35 cellular contexts compared by ENCODE assay signal in the genomic region with DNA sequence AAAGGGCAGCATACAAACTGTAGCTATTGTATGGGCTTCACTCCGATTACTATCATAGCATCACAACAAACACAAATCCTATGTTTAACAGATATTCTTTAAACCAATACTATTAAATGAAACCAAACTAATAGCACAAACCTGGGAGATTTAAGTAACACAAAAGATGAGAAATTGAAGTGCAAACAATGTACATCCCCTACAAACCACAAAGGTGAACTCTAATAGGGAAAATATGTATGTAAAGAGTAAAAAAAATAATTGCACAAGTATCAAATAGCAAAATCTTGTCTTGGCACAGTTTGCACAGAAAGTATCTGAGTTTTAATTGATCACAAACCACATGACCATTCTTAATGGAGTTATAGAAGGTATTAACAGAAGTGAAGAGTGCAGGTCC.
"Had no signal": no experiment of that assay in that cellular context is flagged by ENCODE, and none has a peak within 500 bp of the region (broad histone marks: within the 10 kb centered on the region; RNA-seq: fewer than 3 reads in every experiment).

No MANE protein-coding gene starts in this region.

- H3K9me3 ChIP-seq: MG63 had no signal

- H3K27me3 ChIP-seq: MG63 had no signal

- H3K27ac ChIP-seq: KMS-11 had no signal

- DNase-seq: Karpas-422, Kasumi-1, KBM-7, KG1, MG63, MM.1S, MV-4-11, NCI-H1048, NCI-H1092, NCI-H1092 treated with DMSO at 0.1 percent for 48 hours, NCI-H1105, NCI-H1105 treated with DMSO at 0.1 percent for 48 hours, NCI-H1417, NCI-H1417 treated with DMSO at 0.1 percent for 48 hours, NCI-H1436, NCI-H1436 treated with DMSO at 0.1 percent for 48 hours, NCI-H146, NCI-H1694, NCI-H1694 treated with DMSO at 0.1 percent for 48 hours, NCI-H187, NCI-H187 treated with DMSO at 0.1 percent for 48 hours, NCI-H1930, NCI-H2029, NCI-H2029 treated with DMSO at 0.1 percent for 48 hours, NCI-H2081, NCI-H2081 treated with DMSO at 0.1 percent for 48 hours, NCI-H2107, NCI-H2171, NCI-H2171 treated with DMSO at 0.1 percent for 48 hours, NCI-H2227 treated with DMSO at 0.1 percent for 48 hours, NCI-H226, NCI-H345, NCI-H446, NCI-H446 treated with DMSO at 0.1 percent for 48 hours had no signal

- H3K4me2 ChIP-seq: KMS-11 had no signal

- H3K4me3 ChIP-seq: MG63 had no signal

- H3K9ac ChIP-seq: KMS-11 had no signal

- H3K36me3 ChIP-seq: MG63 had no signal
